ENCODE assay signal across 26 cellular contexts in genomic region chr3:8942746-8943488, GRCh38.
"Had no signal": no experiment of that assay in that cellular context is flagged by ENCODE, and none has a peak within 500 bp of the region (broad histone marks: within the 10 kb centered on the region; RNA-seq: fewer than 3 reads in every experiment).

No MANE protein-coding gene starts in this region.

- H3K4me3 ChIP-seq: colonic mucosa, coronary artery, dorsolateral prefrontal cortex, esophagus muscularis mucosa, esophagus squamous epithelium, gastrocnemius medialis, gastroesophageal sphincter, heart left ventricle, heart right ventricle, hepatocyte had no signal

- H3K4me1 ChIP-seq: colonic mucosa, esophagus squamous epithelium, gastrocnemius medialis, gastroesophageal sphincter had no signal

- H3K27ac ChIP-seq: colonic mucosa, coronary artery, dorsolateral prefrontal cortex, epithelial cell of prostate, esophagus muscularis mucosa, esophagus squamous epithelium, foreskin keratinocyte, gastrocnemius medialis, gastroesophageal sphincter, heart left ventricle, heart right ventricle, hepatocyte had no signal

- H3K9me3 ChIP-seq: colonic mucosa, gastrocnemius medialis had no signal

- H3K4me3 Mint-ChIP-seq: dendritic cell treated with granulocyte-macrophage colony-stimulating factor and Interleukin-4, amounts not matched to agents 40 ng/mL and 50 ng/mL, for 4 days; effector memory CD8-positive, alpha-beta T cell; endodermal cell had no signal

- DNase-seq: colonic mucosa; cortex of kidney; dermis blood vessel endothelial cell; dorsolateral prefrontal cortex; effector CD4-positive, alpha-beta T cell; effector CD8-positive, alpha-beta T cell; effector memory CD4-positive, alpha-beta T cell; effector memory CD8-positive, alpha-beta T cell; endodermal cell; erythroblast; esophagus squamous epithelium; foreskin fibroblast; foreskin keratinocyte; foreskin melanocyte; gastrocnemius medialis; glutamatergic neuron; head of caudate nucleus; heart left ventricle; heart right ventricle had no signal

- H3K4me1 Mint-ChIP-seq: endodermal cell had no signal

- H3K27me3 ChIP-seq: colonic mucosa, dorsolateral prefrontal cortex, esophagus muscularis mucosa, esophagus squamous epithelium, foreskin keratinocyte, gastrocnemius medialis, gastroesophageal sphincter, heart left ventricle, heart right ventricle, hepatocyte had no signal

- ATAC-seq: effector memory CD8-positive, alpha-beta T cell; esophagus mucosa; foreskin keratinocyte; gastrocnemius medialis; gastroesophageal sphincter; heart left ventricle; heart right ventricle had no signal

- H3K36me3 ChIP-seq: colonic mucosa had no signal

- H3K27ac Mint-ChIP-seq: dendritic cell treated with granulocyte-macrophage colony-stimulating factor and Interleukin-4, amounts not matched to agents 40 ng/mL and 50 ng/mL, for 4 days; endodermal cell had no signal

- H3K27me3 Mint-ChIP-seq: dendritic cell treated with granulocyte-macrophage colony-stimulating factor and Interleukin-4, amounts not matched to agents 40 ng/mL and 50 ng/mL, for 4 days; effector memory CD8-positive, alpha-beta T cell had no signal
